1 cellular context compared by ENCODE assay signal in genomic region chr20:12640255-12640654, GRCh38.
TF ChIP-seq lines count a peak whose summit lies in the region.

No MANE protein-coding gene starts in this region.

TF ChIP-seq in liver, 16 proteins besides CTCF, POLR2A, EP300 and RAD21 (continued from another document):
- no peak for TF ChIP-seq NR2F2 (IDR thresholded peaks at IDR 0.05)
- TF ChIP-seq TAF1 (conservative IDR thresholded peaks at IDR 0.05), result no peak
- TF ChIP-seq RXRA (IDR thresholded peaks at IDR 0.05), result peak in 1 of 2 donors; percentile 36
- TF ChIP-seq REST (IDR thresholded peaks at IDR 0.05), result no peak
- TF ChIP-seq FOXA1 (IDR thresholded peaks at IDR 0.05), result no peak
- no peak for TF ChIP-seq HNF4G (IDR thresholded peaks at IDR 0.05)
- TF ChIP-seq JUND (IDR thresholded peaks at IDR 0.05), result no peak
- TF ChIP-seq EGR1 (IDR thresholded peaks at IDR 0.05; ENCODE audit: low read depth in 2 of 2), result no peak
- TF ChIP-seq ATF3 (IDR thresholded peaks at IDR 0.05), result no peak
